In the genomic region with DNA sequence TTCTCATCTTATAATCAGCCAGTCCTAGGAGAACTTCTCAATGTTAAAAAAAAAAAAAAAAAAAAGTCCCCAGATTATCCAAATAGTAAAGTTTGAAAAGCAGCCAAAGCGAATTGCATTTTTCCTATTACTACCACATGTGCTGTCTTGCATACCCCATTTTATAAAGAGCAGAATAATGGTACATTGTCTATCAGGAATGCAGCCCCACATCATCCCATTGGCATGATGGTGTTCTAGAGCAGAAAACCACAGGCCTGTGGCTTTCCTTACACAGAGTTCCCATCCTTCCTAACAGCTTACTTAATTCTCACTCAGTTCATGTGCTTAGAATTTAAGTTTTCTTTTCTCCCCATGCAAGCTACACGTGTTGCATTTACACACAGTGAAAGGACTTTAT, we compare ENCODE assay signal across 15 cellular contexts.
DNase-seq lines count a peak whose midpoint lies in the region; ATAC-seq and TF ChIP-seq lines count a peak whose summit lies in the region.
"Had no signal": no experiment of that assay in that cellular context is flagged by ENCODE, and none has a peak within 500 bp of the region (broad histone marks: within the 10 kb centered on the region; RNA-seq: fewer than 3 reads in every experiment).

No MANE protein-coding gene starts in this region.

- no peak for TF ChIP-seq CTCF in astrocyte of the cerebellum (IDR thresholded peaks at IDR 0.05; ENCODE audit: low read depth, low read length, missing control alignments)
- TF ChIP-seq CTCF in foreskin fibroblast (IDR thresholded peaks at IDR 0.05; ENCODE audit: low read depth, low read length) = no peak
- no peak for TF ChIP-seq CTCF in coronary artery (IDR thresholded peaks at IDR 0.05)
- no peak for TF ChIP-seq CTCF in upper lobe of right lung (IDR thresholded peaks at IDR 0.05)
- no peak for TF ChIP-seq CTCF in osteocyte (IDR thresholded peaks at IDR 0.05)

- intact Hi-C loops in upper lobe of right lung (cut with DNase I) = no loop called here

- H3K4me1 ChIP-seq in upper lobe of right lung = no peaks in the 10 kb centered on the region
- H3K4me1 ChIP-seq: thyroid gland had no signal

- H3K36me3 Mint-ChIP-seq in effector memory CD8-positive, alpha-beta T cell (ENCODE audit: insufficient read depth) = no peaks in the 10 kb centered on the region
- no peaks in the 10 kb centered on the region for H3K36me3 Mint-ChIP-seq in osteocyte (ENCODE audit: unreplicated experiment)
- H3K36me3 Mint-ChIP-seq: activated CD4-positive, alpha-beta memory T cell treated with anti-CD3 and anti-CD28 coated beads for 36 hours had no signal

- no peak overlapping the region for H3K27ac Mint-ChIP-seq in effector memory CD8-positive, alpha-beta T cell
- no peak overlapping the region for H3K27ac Mint-ChIP-seq in osteocyte (ENCODE audit: unreplicated experiment)
- H3K27ac Mint-ChIP-seq: activated CD4-positive, alpha-beta memory T cell treated with anti-CD3 and anti-CD28 coated beads for 36 hours; CD4-positive, alpha-beta T cell; progenitor cell of endocrine pancreas had no signal

- no peaks in the 10 kb centered on the region for H3K27me3 Mint-ChIP-seq in effector memory CD8-positive, alpha-beta T cell
- H3K27me3 Mint-ChIP-seq in osteocyte (ENCODE audit: unreplicated experiment) = peaks cover 4% of the 10 kb centered on the region
- H3K27me3 Mint-ChIP-seq: activated CD4-positive, alpha-beta memory T cell treated with anti-CD3 and anti-CD28 coated beads for 36 hours; CD4-positive, alpha-beta T cell; progenitor cell of endocrine pancreas had no signal

- H3K9me3 Mint-ChIP-seq in effector memory CD8-positive, alpha-beta T cell = peaks cover 0 to 2% of the 10 kb centered on the region in 2 donors
- no peaks in the 10 kb centered on the region for H3K9me3 Mint-ChIP-seq in osteocyte (ENCODE audit: unreplicated experiment)
- H3K9me3 Mint-ChIP-seq: CD4-positive, alpha-beta T cell had no signal

- no peak for ATAC-seq in effector memory CD8-positive, alpha-beta T cell (replicated peaks)
- no peak for ATAC-seq in upper lobe of right lung

- no peaks in the 10 kb centered on the region for H3K9me3 ChIP-seq in upper lobe of right lung
- H3K9me3 ChIP-seq: thyroid gland had no signal

- H3K36me3 ChIP-seq in upper lobe of right lung = no peaks in the 10 kb centered on the region
- H3K36me3 ChIP-seq: thyroid gland had no signal

- H3K27ac ChIP-seq in coronary artery (no peak overlapping the region), upper lobe of right lung (no peak overlapping the region)
- H3K27ac ChIP-seq: thyroid gland had no signal

- DNase-seq in HS-27A (ENCODE audit: low read depth) (peak; percentile 8), astrocyte of the cerebellum (ENCODE audit: low read depth) (peak; percentile 79), foreskin fibroblast (peak; percentile 84 to 92), coronary artery (ENCODE audit: low spot score) (no peak), upper lobe of right lung (no peak), osteocyte (ENCODE audit: extremely low spot score, unreplicated experiment) (no peak)
- DNase-seq in effector memory CD8-positive, alpha-beta T cell = no peak
- DNase-seq: activated CD4-positive, alpha-beta memory T cell treated with anti-CD3 and anti-CD28 coated beads for 36 hours; amniotic stem cell; CD4-positive, alpha-beta T cell; MV-4-11; NCI-H2171; SHP77 treated with DMSO at 0.1 percent for 48 hours; thyroid gland had no signal

- H3K4me3 Mint-ChIP-seq in effector memory CD8-positive, alpha-beta T cell = no peak overlapping the region
- no peak overlapping the region for H3K4me3 Mint-ChIP-seq in osteocyte (ENCODE audit: unreplicated experiment)
- H3K4me3 Mint-ChIP-seq: activated CD4-positive, alpha-beta memory T cell treated with anti-CD3 and anti-CD28 coated beads for 36 hours; CD4-positive, alpha-beta T cell had no signal

- no peaks in the 10 kb centered on the region for H3K4me1 Mint-ChIP-seq in effector memory CD8-positive, alpha-beta T cell (ENCODE audit: low read depth in 2 of 2)
- peaks cover 8% of the 10 kb centered on the region for H3K4me1 Mint-ChIP-seq in osteocyte (ENCODE audit: unreplicated experiment)

- in situ Hi-C loops in astrocyte of the cerebellum (cut with HindIII; ENCODE audit: low sequenced_read_pairs) = no loop called here

- no peak overlapping the region for H3K4me3 ChIP-seq in astrocyte of the cerebellum (ENCODE audit: low read depth, low read length)
- no peak overlapping the region for H3K4me3 ChIP-seq in foreskin fibroblast (ENCODE audit: low read depth in 1 of 2, low read length in 2 of 2)
- no peak overlapping the region for H3K4me3 ChIP-seq in coronary artery
- no peak overlapping the region for H3K4me3 ChIP-seq in upper lobe of right lung
- H3K4me3 ChIP-seq: thyroid gland had no signal

- H3K27me3 ChIP-seq in upper lobe of right lung = no peaks in the 10 kb centered on the region
- H3K27me3 ChIP-seq: thyroid gland had no signal

Comparison
In these comparisons a context has a peak if more than half of its experiments do, and no peak if none do; other contexts are left out.
1. DNase-seq: peak in HS-27A (single experiment), astrocyte of the cerebellum (single experiment) and foreskin fibroblast (2 of 2); none in coronary artery (single experiment), effector memory CD8-positive, alpha-beta T cell (0 of 3), upper lobe of right lung (single experiment) and osteocyte (single experiment).